26 cellular contexts compared by ENCODE assay signal in genomic region chr20:23232219-23232581, GRCh38.
DNase-seq lines count a peak whose midpoint lies in the region; ATAC-seq, FAIRE-seq and TF ChIP-seq lines count a peak whose summit lies in the region.
"Had no signal": no experiment of that assay in that cellular context is flagged by ENCODE, and none has a peak within 500 bp of the region (broad histone marks: within the 10 kb centered on the region; RNA-seq: fewer than 3 reads in every experiment).

No MANE protein-coding gene starts in this region.

- ATAC-seq in HepG2 = peak; percentile 43
- no peak for ATAC-seq in activated naive CD4-positive, alpha-beta T cell treated with anti-CD3 and anti-CD28 coated beads, Interleukin-2, amount 50 U/mL, for 72 hours

- H3K36me3 Mint-ChIP-seq in activated naive CD4-positive, alpha-beta T cell treated with anti-CD3 and anti-CD28 coated beads, Interleukin-2, amount 50 U/mL, for 72 hours = peaks cover 0 to 5% of the 10 kb centered on the region in 2 donors

- intact Hi-C loops in PC-9 (cut with micrococcal nuclease; ENCODE audit: unreplicated experiment) = no loop called here
- intact Hi-C loops in HepG2 (cut with micrococcal nuclease; ENCODE audit: unreplicated experiment) = loop anchor here (1.0 kb wide), 2 partner anchors 38 to 105 kb away; no protein-coding TSS in a partner anchor

- H3K27ac ChIP-seq in PC-9 = peak overlapping the region; percentile 77
- peak overlapping the region; percentile 27 for H3K27ac ChIP-seq in HepG2 (ENCODE audit: extremely low read length, insufficient read depth, low read length)
- H3K27ac ChIP-seq: 22Rv1, KMS-11, Peyer's patch, SK-N-MC had no signal

- H3K27ac Mint-ChIP-seq in activated naive CD4-positive, alpha-beta T cell treated with anti-CD3 and anti-CD28 coated beads, Interleukin-2, amount 50 U/mL, for 72 hours = no peak overlapping the region

- TF ChIP-seq EP300 in HepG2 (IDR thresholded peaks at IDR 0.05; ENCODE audit: low read depth in 2 of 2, low read length in 2 of 2) (no peak), HepG2 (CRISPR knock-in tag; IDR thresholded peaks at IDR 0.05; ENCODE audit: borderline replicate concordance) (no peak)

- peak; percentile 18 for FAIRE-seq in HepG2 (lab: Jason Lieb, UNC)
- FAIRE-seq: GM19239, H1 had no signal

- H3K27me3 ChIP-seq in PC-9 (ENCODE audit: insufficient read depth, low read depth) (no peaks in the 10 kb centered on the region), HepG2 (ENCODE audit: control insufficient read depth in 1 of 2, insufficient read depth in 2 of 2, low read length in 2 of 2) (no peaks in the 10 kb centered on the region; a peak in 1 of 5 replicates)
- H3K27me3 ChIP-seq: BE2C, Peyer's patch had no signal

- no peak for TF ChIP-seq RAD21 in HepG2 (CRISPR knock-in tag; IDR thresholded peaks at IDR 0.05)

- H3K36me3 ChIP-seq in PC-9 (ENCODE audit: low read depth) (no peaks in the 10 kb centered on the region), HepG2 (replicated peaks in 1 of 2; ENCODE audit: control insufficient read depth in 1 of 2, insufficient read depth in 2 of 2, low read length in 2 of 2) (no peaks in the 10 kb centered on the region)
- H3K36me3 ChIP-seq: BE2C, Peyer's patch had no signal

- H3K4me2 ChIP-seq in PC-9 = peak overlapping the region; percentile 59; the same call in 1 of the 2 replicates
- H3K4me2 ChIP-seq in HepG2 (ENCODE audit: low read depth, low read length) = no peak overlapping the region
- H3K4me2 ChIP-seq: KMS-11 had no signal

- CTCF ChIA-PET in PC-9 (lab: Charles Lee) = no interaction called here
- CTCF ChIA-PET in HepG2 (lab: Yijun Ruan, JAX; ENCODE audit: low intra/inter-chr PET ratio, low total read pairs) = no interaction called here

- POLR2A ChIA-PET in PC-9 (lab: Charles Lee; ENCODE audit: unreplicated experiment) = no interaction called here
- POLR2A ChIA-PET in HepG2 (lab: Yijun Ruan, JAX) = interaction anchor here (1.0 kb wide), 2 partner anchors 37 to 118 kb away, joined by 3 read pairs; no protein-coding TSS in a partner anchor

- no TSS peak for BruUV-seq in PC-9 (replicated peaks; lab: Mats Ljungman, UMichigan)
- no TSS peak for BruUV-seq in HepG2 (replicated peaks; lab: Mats Ljungman, UMichigan)

- peaks cover 23% of the 10 kb centered on the region; the same call in 1 of the 2 replicates for H3F3A ChIP-seq in PC-9 (ENCODE audit: insufficient read depth, low read depth)

- no peaks in the 10 kb centered on the region for H3K9me2 ChIP-seq in PC-9 (ENCODE audit: insufficient read depth)

- H3K9me3 ChIP-seq in PC-9 (ENCODE audit: insufficient read depth, low read depth) (peaks cover 24% of the 10 kb centered on the region; the same call in 1 of the 2 replicates), HepG2 (ENCODE audit: low read length) (peaks cover 19% of the 10 kb centered on the region)
- H3K9me3 ChIP-seq: BE2C, Peyer's patch had no signal

- no peak overlapping the region for H3K9ac ChIP-seq in HepG2 (ENCODE audit: insufficient read depth, low read depth, low read length)
- H3K9ac ChIP-seq: KMS-11 had no signal

- WGBS in HepG2 (ENCODE audit: low lambda C conversion rate) = 30% methylated on average over 4 of the region's 4 CpGs

- peak; percentile 42 for DNase-seq in NK-92 treated with Interleukin-12 subunit alpha and Interleukin-12 subunit beta, amount 100 ng/mL, for 24 hours (lab: John Stamatoyannopoulos, UW)
- no peak for DNase-seq in NK-92 (lab: John Stamatoyannopoulos, UW; ENCODE audit: unreplicated experiment)
- no peak for DNase-seq in PC-9
- no peak for DNase-seq in HepG2 (ENCODE audit: low spot score)
- no peak for DNase-seq in activated gamma-delta T cell treated with Interleukin-2 at 50 U/mL for 16 hours
- DNase-seq in activated naive CD4-positive, alpha-beta T cell treated with anti-CD3 and anti-CD28 coated beads, Interleukin-2, amount 50 U/mL, for 72 hours (ENCODE audit: low spot score in 2 of 2) = no peak
- DNase-seq in NCI-H1436 (lab: John Stamatoyannopoulos, UW) = no peak
- DNase-seq in germinal center (ENCODE audit: low spot score) = no peak
- DNase-seq: ACHN, BE2C, DMS153, MM.1S, NCI-H1105, NCI-H146, NCI-H1930, NCI-H2107, NCI-H446, NCI-H524 treated with DMSO at 0.1 percent for 48 hours, NCI-H774, Peyer's patch, SHP77 treated with DMSO at 0.1 percent for 48 hours had no signal

- in situ Hi-C loops in HepG2 (cut with HindIII; ENCODE audit: extremely low pct_ligation_motif_present, low pct_unique_long_range_greater_than_20kb) = no loop called here

- H2AFZ ChIP-seq in PC-9 (no peak overlapping the region), HepG2 (ENCODE audit: low read length) (no peak overlapping the region)

- H3K4me1 ChIP-seq in PC-9 (replicated peaks; ENCODE audit: insufficient read depth) (peaks cover 27% of the 10 kb centered on the region), HepG2 (ENCODE audit: insufficient read depth, low read length) (peaks cover 33% of the 10 kb centered on the region)
- H3K4me1 ChIP-seq: BE2C, Peyer's patch had no signal

- peaks cover 4 to 11% of the 10 kb centered on the region in 2 donors for H3K9me3 Mint-ChIP-seq in activated naive CD4-positive, alpha-beta T cell treated with anti-CD3 and anti-CD28 coated beads, Interleukin-2, amount 50 U/mL, for 72 hours

- TF ChIP-seq POLR2A in HepG2 (IDR thresholded peaks at IDR 0.05; ENCODE audit: insufficient read depth in 1 of 2, low read depth in 2 of 2, low read length in 2 of 2) = no peak

- TF ChIP-seq CTCF in PC-9 (conservative IDR thresholded peaks at IDR 0.05) (no peak), HepG2 (CRISPR knock-in tag; IDR thresholded peaks at IDR 0.05) (no peak)

- H3K79me2 ChIP-seq in PC-9 (ENCODE audit: low read depth) (no peaks in the 10 kb centered on the region), HepG2 (ENCODE audit: insufficient read depth, low read length) (no peaks in the 10 kb centered on the region)

- no peak overlapping the region for H3K4me3 ChIP-seq in PC-9
- H3K4me3 ChIP-seq in HepG2 (replicated peaks in 1 of 3; ENCODE audit: insufficient read depth in 1 of 3, low read depth in 2 of 3, low read length in 3 of 3) = no peak overlapping the region
- H3K4me3 ChIP-seq: Peyer's patch, SK-N-MC had no signal

- H4K20me1 ChIP-seq in PC-9 (ENCODE audit: insufficient read depth) (no peaks in the 10 kb centered on the region), HepG2 (ENCODE audit: insufficient read depth, low read length) (no peaks in the 10 kb centered on the region)

TF ChIP-seq in HepG2, 621 proteins besides CTCF, POLR2A, EP300 and RAD21 (continues in another document):
- TF ChIP-seq, protein P1, sequence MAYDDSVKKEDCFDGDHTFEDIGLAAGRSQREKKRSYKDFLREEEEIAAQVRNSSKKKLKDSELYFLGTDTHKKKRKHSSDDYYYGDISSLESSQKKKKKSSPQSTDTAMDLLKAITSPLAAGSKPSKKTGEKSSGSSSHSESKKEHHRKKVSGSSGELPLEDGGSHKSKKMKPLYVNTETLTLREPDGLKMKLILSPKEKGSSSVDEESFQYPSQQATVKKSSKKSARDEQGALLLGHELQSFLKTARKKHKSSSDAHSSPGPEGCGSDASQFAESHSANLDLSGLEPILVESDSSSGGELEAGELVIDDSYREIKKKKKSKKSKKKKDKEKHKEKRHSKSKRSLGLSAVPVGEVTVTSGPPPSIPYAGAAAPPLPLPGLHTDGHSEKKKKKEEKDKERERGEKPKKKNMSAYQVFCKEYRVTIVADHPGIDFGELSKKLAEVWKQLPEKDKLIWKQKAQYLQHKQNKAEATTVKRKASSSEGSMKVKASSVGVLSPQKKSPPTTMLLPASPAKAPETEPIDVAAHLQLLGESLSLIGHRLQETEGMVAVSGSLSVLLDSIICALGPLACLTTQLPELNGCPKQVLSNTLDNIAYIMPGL (CRISPR knock-in tag; IDR thresholded peaks at IDR 0.05; ENCODE audit: borderline replicate concordance in 1 of 2, low read depth in 1 of 2) = peak in 1 of 2 experiments; percentile 32; a peak in 1 of 4 replicates
- TF ChIP-seq PRDM15 (CRISPR knock-in tag; IDR thresholded peaks at IDR 0.05) (peak; percentile 89), EHMT2 (IDR thresholded peaks at IDR 0.05; ENCODE audit: borderline replicate concordance, low read depth, low read length) (peak; percentile 74; the same call in 1 of the 2 replicates), PHF21A (CRISPR knock-in tag; IDR thresholded peaks at IDR 0.05) (0 out of 2 replicates have a peak, but pooled peaks have one; percentile 3), ZNF605 (CRISPR knock-in tag; IDR thresholded peaks at IDR 0.05) (no peak)
